ENCODE assay signal across 22 cellular contexts in genomic region chr3:18951333-18951732, GRCh38.
DNase-seq lines count a peak whose midpoint lies in the region; ATAC-seq and TF ChIP-seq lines count a peak whose summit lies in the region.
"Had no signal": no experiment of that assay in that cellular context is flagged by ENCODE, and none has a peak within 500 bp of the region (broad histone marks: within the 10 kb centered on the region; RNA-seq: fewer than 3 reads in every experiment).

No MANE protein-coding gene starts in this region.

- intact Hi-C loops in upper lobe of right lung (cut with DNase I): no loop called here

- H3K27me3 ChIP-seq in upper lobe of right lung: no peaks in the 10 kb centered on the region
- H3K27me3 ChIP-seq: SJSA1 had no signal

- H3K36me3 ChIP-seq in upper lobe of right lung: no peaks in the 10 kb centered on the region
- H3K36me3 ChIP-seq: SJSA1 had no signal

- H3K4me3 ChIP-seq in upper lobe of right lung: no peak overlapping the region
- H3K4me3 ChIP-seq: SJSA1 had no signal

- ATAC-seq in upper lobe of right lung: no peak
- ATAC-seq: Right ventricle myocardium inferior had no signal

- H3K27ac ChIP-seq in upper lobe of right lung: no peak overlapping the region
- H3K27ac ChIP-seq: 22Rv1, C4-2B, SJSA1 had no signal

- no peaks in the 10 kb centered on the region for H3K9me3 ChIP-seq in upper lobe of right lung
- H3K9me3 ChIP-seq: SJSA1 had no signal

- peak; percentile 0 for DNase-seq in DMS 273 (lab: John Stamatoyannopoulos, UW; ENCODE audit: unreplicated experiment)
- DNase-seq in DMS 273 treated with DMSO at 0.1 percent for 48 hours (lab: John Stamatoyannopoulos, UW): no peak
- peak; percentile 12 for DNase-seq in T1000 (lab: John Stamatoyannopoulos, UW)
- peak; percentile 15 for DNase-seq in middle frontal gyrus (ENCODE audit: extremely low spot score, low spot score)
- peak; percentile 50 for DNase-seq in superior temporal gyrus (ENCODE audit: extremely low spot score)
- DNase-seq in upper lobe of right lung: no peak
- DNase-seq in HPDE6-E6E7 (ENCODE audit: extremely low spot score): no peak
- DNase-seq in iPS-NIHi11 (ENCODE audit: low spot score): no peak
- DNase-seq: Calu3; CD8-positive, alpha-beta memory T cell; DMS53; GF-D8; H7; KBM-7; MM.1S; NCI-H1105; NCI-H2029 treated with DMSO at 0.1 percent for 48 hours; NCI-H524 treated with DMSO at 0.1 percent for 48 hours had no signal

- no peaks in the 10 kb centered on the region for H3K4me1 ChIP-seq in upper lobe of right lung
- H3K4me1 ChIP-seq: SJSA1 had no signal

- no peak for TF ChIP-seq CTCF in upper lobe of right lung (IDR thresholded peaks at IDR 0.05)

Comparison
In these comparisons a context has a peak if more than half of its experiments do, and no peak if none do; other contexts are left out.
1. DNase-seq: peak in DMS 273 (single experiment), T1000 (single experiment), middle frontal gyrus (single experiment) and superior temporal gyrus (single experiment); none in DMS 273 treated with DMSO at 0.1 percent for 48 hours (single experiment), upper lobe of right lung (single experiment), HPDE6-E6E7 (single experiment) and iPS-NIHi11 (single experiment).